Comparison of ENCODE assay signal across 16 cellular contexts in the genomic region with DNA sequence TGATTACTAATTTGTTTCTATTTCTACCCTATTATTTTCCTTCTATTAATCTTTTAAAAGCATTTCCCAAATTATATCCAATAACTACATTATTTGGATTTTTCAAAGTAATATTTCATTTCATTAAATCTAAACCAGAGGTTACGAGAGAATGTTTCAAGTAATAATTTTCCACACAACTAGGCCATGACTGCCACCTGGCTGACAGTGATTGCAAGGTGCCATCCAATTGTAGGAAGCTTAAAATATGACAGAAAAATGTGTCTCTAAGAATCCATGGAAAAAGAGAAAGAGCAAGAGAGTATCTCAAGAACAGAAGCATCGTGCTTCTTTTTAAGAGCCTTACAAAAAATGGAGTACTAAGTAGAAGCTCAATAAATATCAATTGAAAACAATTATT. TPM values are rescaled to one million over a fixed set of nuclear protein-coding genes. Genes with fewer than 3 reads are reported as not detected.
DNase-seq lines count a peak whose midpoint lies in the region; ATAC-seq and TF ChIP-seq lines count a peak whose summit lies in the region.
"Had no signal": no experiment of that assay in that cellular context is flagged by ENCODE, and none has a peak within 500 bp of the region (broad histone marks: within the 10 kb centered on the region; RNA-seq: fewer than 3 reads in every experiment).

No MANE protein-coding gene starts in this region.

- no peaks in the 10 kb centered on the region for H3K36me3 ChIP-seq in A673 (ENCODE audit: insufficient read depth, low read length, poor library complexity, severe bottlenecking)
- H3K36me3 ChIP-seq in RWPE2 (ENCODE audit: low read depth): no peaks in the 10 kb centered on the region
- H3K36me3 ChIP-seq: SJCRH30, upper lobe of right lung had no signal

- no peak overlapping the region for H3K27ac Mint-ChIP-seq in glutamatergic neuron (ENCODE audit: unreplicated experiment)

- no peaks in the 10 kb centered on the region for H3K4me1 ChIP-seq in A673 (ENCODE audit: insufficient read depth, low read length, poor library complexity, severe bottlenecking)
- no peaks in the 10 kb centered on the region for H3K4me1 ChIP-seq in RWPE2 (ENCODE audit: insufficient read depth, poor library complexity, severe bottlenecking)
- H3K4me1 ChIP-seq: SJCRH30, upper lobe of right lung had no signal

- no peak overlapping the region for H3K27ac ChIP-seq in A673 (ENCODE audit: low read depth, low read length, poor library complexity, severe bottlenecking)
- H3K27ac ChIP-seq in RWPE2 (ENCODE audit: poor library complexity, severe bottlenecking): no peak overlapping the region
- H3K27ac ChIP-seq: SJCRH30, upper lobe of right lung had no signal

- peaks cover 9% of the 10 kb centered on the region for H3K4me1 Mint-ChIP-seq in glutamatergic neuron (ENCODE audit: low read depth, unreplicated experiment)

- H3K27me3 ChIP-seq in A673 (replicated peaks; ENCODE audit: insufficient read depth, low read depth, low read length, poor library complexity) (no peaks in the 10 kb centered on the region), RWPE2 (ENCODE audit: insufficient read depth, poor library complexity, severe bottlenecking) (no peaks in the 10 kb centered on the region)
- H3K27me3 ChIP-seq: SJCRH30, upper lobe of right lung had no signal

- ATAC-seq in RWPE2 (ENCODE audit: low read depth) (no peak), HG03280 (IDR thresholded peaks at IDR 0.05; ENCODE audit: unreplicated experiment) (no peak), HG03457 (IDR thresholded peaks at IDR 0.05; ENCODE audit: unreplicated experiment) (no peak)
- ATAC-seq: left colon, upper lobe of right lung had no signal

- CTCF ChIA-PET in A673 (lab: Charles Lee): no interaction called here

- no peaks in the 10 kb centered on the region for H3K9me3 Mint-ChIP-seq in glutamatergic neuron (ENCODE audit: unreplicated experiment)
- H3K9me3 Mint-ChIP-seq: IgD-negative memory B cell had no signal

- BruUV-seq in A673 (replicated peaks; lab: Mats Ljungman, UMichigan): no TSS peak

- no peaks in the 10 kb centered on the region for H3K9me3 ChIP-seq in A673 (ENCODE audit: low read depth, low read length, poor library complexity, severe bottlenecking)
- no peaks in the 10 kb centered on the region for H3K9me3 ChIP-seq in RWPE2 (ENCODE audit: severe bottlenecking)
- H3K9me3 ChIP-seq: SJCRH30, upper lobe of right lung had no signal

- H3K4me3 ChIP-seq in A673 (ENCODE audit: low read depth, low read length, poor library complexity, severe bottlenecking): no peak overlapping the region
- H3K4me3 ChIP-seq in RWPE2 (ENCODE audit: severe bottlenecking): no peak overlapping the region
- H3K4me3 ChIP-seq: SJCRH30, upper lobe of right lung had no signal

- H3K27me3 Mint-ChIP-seq in glutamatergic neuron (ENCODE audit: unreplicated experiment): no peaks in the 10 kb centered on the region
- H3K27me3 Mint-ChIP-seq: IgD-negative memory B cell had no signal

- POLR2A ChIA-PET in A673 (lab: Charles Lee; ENCODE audit: low non-redundant PET): no interaction called here

- TF ChIP-seq CTCF in A673 (conservative IDR thresholded peaks at IDR 0.05; ENCODE audit: low read depth, low read length): peak; percentile 21; the same call in 1 of the 2 replicates
- TF ChIP-seq CTCF in GM10266 (IDR thresholded peaks at IDR 0.05; ENCODE audit: control insufficient read depth, insufficient read depth, low read depth, missing control alignments): peak; percentile 3
- TF ChIP-seq CTCF in RWPE2 (IDR thresholded peaks at IDR 0.05; ENCODE audit: poor library complexity, severe bottlenecking): peak; percentile 37
- TF ChIP-seq CTCF in glutamatergic neuron (IDR thresholded peaks at IDR 0.05; ENCODE audit: partially characterized antibody, unreplicated experiment): peak; percentile 8

- intact Hi-C loops in A673 (cut with micrococcal nuclease; ENCODE audit: unreplicated experiment): no loop called here

- no peaks in the 10 kb centered on the region for H3K36me3 Mint-ChIP-seq in glutamatergic neuron (ENCODE audit: unreplicated experiment)

- H3K4me3 Mint-ChIP-seq in glutamatergic neuron (ENCODE audit: unreplicated experiment): no peak overlapping the region
- H3K4me3 Mint-ChIP-seq: IgD-negative memory B cell had no signal

- DNase-seq in A673 (ENCODE audit: low spot score) (no peak), GM10266 (ENCODE audit: extremely low spot score) (no peak), RWPE2 (ENCODE audit: low spot score) (no peak), glutamatergic neuron (no peak), GM19238 (ENCODE audit: insufficient read length, low spot score) (no peak), retina (no peak)
- DNase-seq: activated naive CD4-positive, alpha-beta T cell treated with Interleukin-2 at 50 U/mL for 16 hours; left colon; NCI-H1436 treated with DMSO at 0.1 percent for 48 hours; NCI-H774; SJCRH30; stimulated activated CD4-positive, alpha-beta T cell treated with anti-CD3 and anti-CD28 coated beads, Interleukin-2, amount 100 ng/mL, for 24 hours; upper lobe of right lung had no signal

RNA-seq across cellular contexts. Expression of a gene that starts 48.7 kb away (rescaled TPM):
- total RNA-seq in A673 (2021): 1.8 and 3.5 TPM in 2 replicates
- total RNA-seq in glutamatergic neuron (ENCODE audit: unreplicated experiment): 2.6 TPM
